ENCODE assay signal across 24 cellular contexts in the genomic region with DNA sequence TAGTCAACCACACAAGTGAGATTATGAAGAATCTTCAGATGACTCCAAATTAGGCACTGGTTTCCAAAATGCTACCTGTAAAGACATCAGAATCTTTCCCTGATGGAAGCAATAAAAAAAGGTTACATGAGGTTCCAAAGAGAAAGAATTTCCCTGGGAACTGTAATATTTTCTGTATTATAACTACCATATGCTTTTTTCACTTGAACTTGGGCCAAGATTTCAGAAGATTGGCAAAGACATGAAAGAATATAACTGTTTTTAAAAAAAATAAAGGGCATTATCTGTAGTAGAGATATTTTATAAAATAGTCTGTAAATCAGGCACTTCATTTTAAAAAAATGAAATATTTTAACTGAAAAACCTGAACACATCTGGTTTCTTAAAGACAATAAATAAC. TPM values are rescaled to one million over a fixed set of nuclear protein-coding genes. Genes with fewer than 3 reads are reported as not detected.
A peak's percentile ranks its signal among the peaks of the same experiment; 100 is the strongest.
DNase-seq lines count a peak whose midpoint lies in the region; ATAC-seq, FAIRE-seq and TF ChIP-seq lines count a peak whose summit lies in the region.
"Had no signal": no experiment of that assay in that cellular context is flagged by ENCODE, and none has a peak within 500 bp of the region (broad histone marks: within the 10 kb centered on the region; RNA-seq: fewer than 3 reads in every experiment).

No MANE protein-coding gene starts in this region.

- H2BK15ac ChIP-seq in IMR-90 (ENCODE audit: low read depth, low read length): no peak overlapping the region

- H3K9me1 ChIP-seq in IMR-90 (ENCODE audit: insufficient read depth, low read length): peaks cover 14% of the 10 kb centered on the region

- H2AFZ ChIP-seq in IMR-90 (replicated peaks; ENCODE audit: low read length, poor library complexity) (no peak overlapping the region), astrocyte (ENCODE audit: low read depth, low read length) (no peak overlapping the region)

- no peak overlapping the region for H4K5ac ChIP-seq in IMR-90 (ENCODE audit: low read depth, low read length)

- TF ChIP-seq POLR2A in A549 (IDR thresholded peaks at IDR 0.05; ENCODE audit: low read length): no peak
- TF ChIP-seq POLR2A in IMR-90 (IDR thresholded peaks at IDR 0.05; ENCODE audit: low read depth, low read length): no peak

- no peak overlapping the region; the same call in 1 of the 2 replicates for H3K4ac ChIP-seq in IMR-90 (ENCODE audit: low read depth, low read length)

- no peak overlapping the region for H2BK20ac ChIP-seq in IMR-90 (ENCODE audit: low read depth, low read length)

- H3K4me1 ChIP-seq in A549 (peaks cover 48% of the 10 kb centered on the region), IMR-90 (ENCODE audit: control insufficient read depth, insufficient read depth, low read length) (peaks cover 10% of the 10 kb centered on the region), astrocyte (ENCODE audit: insufficient read depth, low read length) (peaks cover 22% of the 10 kb centered on the region)

- H3K9ac ChIP-seq in IMR-90 (ENCODE audit: low read depth, low read length): no peak overlapping the region
- H3K9ac ChIP-seq in astrocyte (ENCODE audit: low read length): no peak overlapping the region

- no peak overlapping the region for H3K27ac Mint-ChIP-seq in astrocyte (ENCODE audit: unreplicated experiment)
- no peak overlapping the region for H3K27ac Mint-ChIP-seq in activated CD4-positive, alpha-beta T cell treated with anti-CD3 and anti-CD28 coated beads, Interleukin-2, amount 10 ng/mL, durations not matched to agents 7 days and 5 days
- H3K27ac Mint-ChIP-seq: T-helper 2 cell treated with Interferon-gamma antibody and Interleukin-4, amounts not matched to agents 5 μg/mL and 100 μg/mL, for 36 hours had no signal

- peak overlapping the region; percentile 54; the same call in 1 of the 2 replicates for H3K18ac ChIP-seq in IMR-90 (ENCODE audit: low read depth, low read length)

- CTCF ChIA-PET in A549 (lab: Yijun Ruan, JAX) (interaction anchor here (1.1 kb wide), 1 partner anchor 13 kb away, joined by 6 read pairs; the partner anchor contains the start of gene HECTD1), IMR-90 (lab: Yijun Ruan, JAX) (interaction anchor here (0.5 to 1.3 kb wide), 2 partner anchors 8 to 13 kb away, joined by 4 read pairs; partner anchors contain the start of gene HECTD1)
- CTCF ChIA-PET in activated CD4-positive, alpha-beta T cell treated with anti-CD3 and anti-CD28 coated beads, Interleukin-2, amount 10 ng/mL, durations not matched to agents 7 days and 5 days (lab: Charles Lee): interaction anchor here (3.3 kb wide), 1 partner anchor 12 kb away, joined by 19 read pairs; the partner anchor contains the start of gene HECTD1

- H3K27me3 ChIP-seq in IMR-90 (ENCODE audit: control insufficient read depth, insufficient read depth, low read length) (no peaks in the 10 kb centered on the region), astrocyte (ENCODE audit: insufficient read depth, low read length) (no peaks in the 10 kb centered on the region)
- H3K27me3 ChIP-seq: right atrium auricular region, transverse colon had no signal

- no peak overlapping the region for H2AK5ac ChIP-seq in IMR-90 (ENCODE audit: low read depth, low read length)

- no peak overlapping the region for H3K14ac ChIP-seq in IMR-90 (replicated peaks; ENCODE audit: low read depth, low read length)

- in situ Hi-C loops in IMR-90 (cut with MboI; ENCODE audit: low sequenced_read_pairs): no loop called here

- no peak for TF ChIP-seq RAD21 in A549 (conservative IDR thresholded peaks at IDR 0.05 in 1 of 2, IDR thresholded peaks at IDR 0.05 in 1 of 2)
- TF ChIP-seq RAD21 in IMR-90 (IDR thresholded peaks at IDR 0.05; ENCODE audit: low read length): no peak

- no peak overlapping the region for H3K4me3 ChIP-seq in A549
- no peak overlapping the region for H3K4me3 ChIP-seq in IMR-90 (ENCODE audit: insufficient read depth, low read depth, low read length)
- no peak overlapping the region for H3K4me3 ChIP-seq in astrocyte (ENCODE audit: insufficient read depth, low read depth, low read length)
- H3K4me3 ChIP-seq: K562, right atrium auricular region, transverse colon had no signal

- intact Hi-C loops in IMR-90 (cut with micrococcal nuclease): no loop called here

- H3K79me1 ChIP-seq in IMR-90 (ENCODE audit: low read depth in 1 of 2, low read length in 2 of 2): peaks cover 22 to 77% of the 10 kb centered on the region in 2 experiments

- peaks cover 10% of the 10 kb centered on the region for H3K36me3 Mint-ChIP-seq in astrocyte (ENCODE audit: low read depth, unreplicated experiment)
- H3K36me3 Mint-ChIP-seq in activated CD4-positive, alpha-beta T cell treated with anti-CD3 and anti-CD28 coated beads, Interleukin-2, amount 10 ng/mL, durations not matched to agents 7 days and 5 days (ENCODE audit: low read depth): peaks cover 31% of the 10 kb centered on the region

- H2BK5ac ChIP-seq in IMR-90 (ENCODE audit: low read depth, low read length, poor library complexity, severe bottlenecking): peak overlapping the region; percentile 1

- peaks cover 85% of the 10 kb centered on the region for H3K79me2 ChIP-seq in astrocyte (ENCODE audit: insufficient read depth, low read length)

- peaks cover 25% of the 10 kb centered on the region for H3K4me1 Mint-ChIP-seq in astrocyte (ENCODE audit: low read depth, unreplicated experiment)
- peaks cover 37% of the 10 kb centered on the region for H3K4me1 Mint-ChIP-seq in activated CD4-positive, alpha-beta T cell treated with anti-CD3 and anti-CD28 coated beads, Interleukin-2, amount 10 ng/mL, durations not matched to agents 7 days and 5 days

- DNase-seq in A549 (ENCODE audit: low read depth in 1 of 2, low spot score in 1 of 2): no peak
- DNase-seq in IMR-90: no peak
- DNase-seq in astrocyte (ENCODE audit: low read depth): no peak
- peak; percentile 40 for DNase-seq in iris pigment epithelial cell (ENCODE audit: low read depth)
- no peak for DNase-seq in 8988T
- no peak for DNase-seq in activated CD4-positive, alpha-beta T cell treated with anti-CD3 and anti-CD28 coated beads, Interleukin-2, amount 10 ng/mL, durations not matched to agents 7 days and 5 days
- DNase-seq: activated CD4-positive, alpha-beta T cell treated with anti-CD3 and anti-CD28 coated beads, Interleukin-2, amount 50 U/mL, for 4 hours; activated CD8-positive, alpha-beta memory T cell treated with anti-CD3 and anti-CD28 coated beads, Interleukin-2, amount 50 U/mL, for 4 hours; activated effector memory CD4-positive, alpha-beta T cell treated with anti-CD3 and anti-CD28 coated beads, Interleukin-2, amount 50 U/mL, for 16 hours; amygdala; central memory CD4-positive, alpha-beta T cell; effector memory CD4-positive, alpha-beta T cell; H7; NCI-H146; NCI-H524; occipital lobe; transverse colon had no signal

- H3K9me3 ChIP-seq in A549 (no peaks in the 10 kb centered on the region), IMR-90 (ENCODE audit: control insufficient read depth, insufficient read depth, low read length) (no peaks in the 10 kb centered on the region), astrocyte (ENCODE audit: insufficient read depth, low read depth, low read length) (no peaks in the 10 kb centered on the region)
- H3K9me3 ChIP-seq: right atrium auricular region, transverse colon had no signal

- H3K4me2 ChIP-seq in A549: peak overlapping the region; percentile 62
- no peak overlapping the region for H3K4me2 ChIP-seq in IMR-90 (ENCODE audit: low read depth, low read length)
- peak overlapping the region; percentile 47 for H3K4me2 ChIP-seq in astrocyte (ENCODE audit: low read length)

- H3K56ac ChIP-seq in IMR-90 (ENCODE audit: extremely low read depth, insufficient read depth, low read length): no peak overlapping the region

- H2BK120ac ChIP-seq in IMR-90 (ENCODE audit: low read depth, low read length): no peak overlapping the region

- dilution Hi-C loops in IMR-90 (cut with HindIII; ENCODE audit: low sequenced_read_pairs, unreplicated experiment): no loop called here

- H3K27ac ChIP-seq in A549: peak overlapping the region in 1 of 2 experiments; percentile 76; a peak in 1 of 6 replicates
- H3K27ac ChIP-seq in IMR-90 (ENCODE audit: insufficient read depth, low read length): no peak overlapping the region
- H3K27ac ChIP-seq in astrocyte (ENCODE audit: low read depth, low read length): peak overlapping the region; percentile 84
- H3K27ac ChIP-seq: C4-2B, right atrium auricular region, VCaP had no signal

- POLR2A ChIA-PET in A549 (lab: Yijun Ruan, JAX) (interaction anchor here (2.4 kb wide), 1 partner anchor 13 kb away, joined by 13 read pairs; the partner anchor contains the start of gene HECTD1), IMR-90 (lab: Charles Lee; ENCODE audit: unreplicated experiment) (interaction anchor here (0.9 kb wide), 1 partner anchor 14 kb away, joined by 4 read pairs; no protein-coding TSS in a partner anchor)
- POLR2A ChIA-PET in activated CD4-positive, alpha-beta T cell treated with anti-CD3 and anti-CD28 coated beads, Interleukin-2, amount 10 ng/mL, durations not matched to agents 7 days and 5 days (lab: Charles Lee): no interaction called here

- H3K36me3 ChIP-seq in IMR-90 (ENCODE audit: control insufficient read depth, insufficient read depth, low read length) (peaks cover 9% of the 10 kb centered on the region), astrocyte (ENCODE audit: insufficient read depth, low read length) (no peaks in the 10 kb centered on the region)

- FAIRE-seq in A549 (lab: Jason Lieb, UNC) (no peak), astrocyte (lab: Jason Lieb, UNC) (no peak)
- FAIRE-seq: K562 had no signal

- H3K9me3 Mint-ChIP-seq in astrocyte (ENCODE audit: unreplicated experiment): no peaks in the 10 kb centered on the region
- no peaks in the 10 kb centered on the region for H3K9me3 Mint-ChIP-seq in activated CD4-positive, alpha-beta T cell treated with anti-CD3 and anti-CD28 coated beads, Interleukin-2, amount 10 ng/mL, durations not matched to agents 7 days and 5 days
- H3K9me3 Mint-ChIP-seq: T-helper 2 cell treated with Interferon-gamma antibody and Interleukin-4, amounts not matched to agents 5 μg/mL and 100 μg/mL, for 36 hours had no signal

- no peaks in the 10 kb centered on the region for H3K27me3 Mint-ChIP-seq in astrocyte (ENCODE audit: low read depth, unreplicated experiment)
- H3K27me3 Mint-ChIP-seq in activated CD4-positive, alpha-beta T cell treated with anti-CD3 and anti-CD28 coated beads, Interleukin-2, amount 10 ng/mL, durations not matched to agents 7 days and 5 days: no peaks in the 10 kb centered on the region

- no peak overlapping the region for H3K4me3 Mint-ChIP-seq in astrocyte (ENCODE audit: unreplicated experiment)
- H3K4me3 Mint-ChIP-seq in activated CD4-positive, alpha-beta T cell treated with anti-CD3 and anti-CD28 coated beads, Interleukin-2, amount 10 ng/mL, durations not matched to agents 7 days and 5 days: no peak overlapping the region

- TF ChIP-seq EP300 in A549 (IDR thresholded peaks at IDR 0.05): no peak

- H4K91ac ChIP-seq in IMR-90 (ENCODE audit: insufficient read depth, low read depth, low read length): no peak overlapping the region

- TF ChIP-seq CTCF in A549 (IDR thresholded peaks at IDR 0.05) (no peak), IMR-90 (conservative IDR thresholded peaks at IDR 0.05; ENCODE audit: low read depth, low read length) (no peak), astrocyte (IDR thresholded peaks at IDR 0.05; ENCODE audit: insufficient read depth, low read depth, low read length) (no peak)

- H4K20me1 ChIP-seq in IMR-90 (ENCODE audit: insufficient read depth, low read length) (peaks cover 31% of the 10 kb centered on the region), astrocyte (ENCODE audit: insufficient read depth, low read length) (peaks cover 65% of the 10 kb centered on the region)

- no peak overlapping the region for H2AK9ac ChIP-seq in IMR-90 (replicated peaks; ENCODE audit: low read depth, low read length, poor library complexity)

- ATAC-seq in A549 (no peak), IMR-90 (ENCODE audit: low read depth) (no peak), GM21717 (IDR thresholded peaks at IDR 0.05; ENCODE audit: unreplicated experiment) (no peak), HG02884 (IDR thresholded peaks at IDR 0.05; ENCODE audit: unreplicated experiment) (no peak)
- ATAC-seq: K562 had no signal

- no peak overlapping the region for H4K8ac ChIP-seq in IMR-90 (ENCODE audit: low read depth in 2 of 2, low read length in 2 of 2)

- no TSS peak for BruUV-seq in IMR-90 (replicated peaks; lab: Mats Ljungman, UMichigan)

- no peak overlapping the region for H3K23ac ChIP-seq in IMR-90 (ENCODE audit: low read depth, low read length)

RNA-seq across cellular contexts. Expression of gene HECTD1, which starts 12.9 kb away (rescaled TPM):
- polyA plus RNA-seq in A549 (2011; rRNA removed): 149 and 154 TPM in 2 replicates
- polyA plus RNA-seq in A549 (2012; cell fraction: cytosol; rRNA removed): 29.0 and 29.7 TPM in 2 replicates
- polyA plus RNA-seq in A549 (2012; cell fraction: nucleus; rRNA removed): 42.1 and 64.3 TPM in 2 replicates
- 58.8 to 60.9 TPM (median 60.7 TPM) in 3 replicates for polyA plus RNA-seq in A549 (2017; fragmentation: RNase III; extraction: RNeasy Plus Mini Kit Qiagen cat#74134 plus additional on column Dnase treatment)
- polyA minus RNA-seq in A549 (2011; rRNA and poly(A)+ RNA removed): 319 and 375 TPM in 2 replicates
- 222 and 228 TPM in 2 replicates for total RNA-seq in IMR-90 (2012; rRNA removed)
- 48.5 and 48.8 TPM in 2 replicates for polyA plus RNA-seq in IMR-90 (2012; rRNA removed)
- 7.8 and 13.6 TPM in 2 replicates for polyA plus RNA-seq in IMR-90 (2012; cell fraction: cytosol; rRNA removed)
- 22.3 and 106 TPM in 2 replicates for polyA plus RNA-seq in IMR-90 (2012; cell fraction: nucleus; rRNA removed; ENCODE audit: low replicate concordance)
- total RNA-seq in astrocyte: 101 and 110 TPM in 2 replicates
- 100 to 1,000 TPM in 1 of 2 experiments, 10 to 100 TPM in 1; 97.2 to 110 TPM for total RNA-seq in activated CD4-positive, alpha-beta T cell treated with anti-CD3 and anti-CD28 coated beads, Interleukin-2, amount 10 ng/mL, durations not matched to agents 7 days and 5 days
